Comparison of ENCODE assay signal across 2 cellular contexts in genomic region chr11:1531961-1532586, GRCh38.
TF ChIP-seq lines count a peak whose summit lies in the region.

No MANE protein-coding gene starts in this region.

TF ChIP-seq in SK-N-SH treated with all-trans-retinoic acid at 6 μM for 48 hours, 23 proteins besides CTCF, POLR2A, EP300 and RAD21 (continued from another document):
- no peak for TF ChIP-seq ZNF70 (CRISPR knock-in tag; IDR thresholded peaks at IDR 0.05)
- no peak for TF ChIP-seq POU6F1 (CRISPR knock-in tag; IDR thresholded peaks at IDR 0.05; ENCODE audit: borderline replicate concordance, low read depth)
- TF ChIP-seq ZNF8 (CRISPR knock-in tag; IDR thresholded peaks at IDR 0.05), result no peak
- TF ChIP-seq ZNF565 (CRISPR knock-in tag; conservative IDR thresholded peaks at IDR 0.05; ENCODE audit: low read depth), result no peak
- no peak for TF ChIP-seq CSRNP3 (CRISPR knock-in tag; IDR thresholded peaks at IDR 0.05)
- no peak for TF ChIP-seq OSR1 (CRISPR knock-in tag; IDR thresholded peaks at IDR 0.05)
TF ChIP-seq in SK-N-SH treated with all-trans-retinoic acid at 6 μM for 48 hours: peak in this region for 0.

TF ChIP-seq in SK-N-SH, 30 proteins besides CTCF, POLR2A, EP300 and RAD21 (continued from another document):
- TF ChIP-seq REST (IDR thresholded peaks at IDR 0.05; ENCODE audit: low read depth, low read length), result no peak
- no peak for TF ChIP-seq TEAD4 (IDR thresholded peaks at IDR 0.05; ENCODE audit: borderline replicate concordance, insufficient read depth)
- no peak for TF ChIP-seq GABPA (IDR thresholded peaks at IDR 0.05; ENCODE audit: low read depth)
- TF ChIP-seq MAX (IDR thresholded peaks at IDR 0.05; ENCODE audit: low read depth), result no peak
- no peak for TF ChIP-seq RCOR1 (IDR thresholded peaks at IDR 0.05; ENCODE audit: low read length)
- no peak for TF ChIP-seq USF1 (IDR thresholded peaks at IDR 0.05; ENCODE audit: borderline replicate concordance, low read depth)
- no peak for TF ChIP-seq JUND (IDR thresholded peaks at IDR 0.05)
TF ChIP-seq in SK-N-SH: peak in this region for 0.
